Comparison of ENCODE assay signal across 1 cellular context in genomic region chr20:10864076-10864672, GRCh38.
TF ChIP-seq lines count a peak whose summit lies in the region.

No MANE protein-coding gene starts in this region.

TF ChIP-seq in GM23338, 12 proteins besides CTCF, POLR2A, EP300 and RAD21 (continued from another document):
- TF ChIP-seq REST (IDR thresholded peaks at IDR 0.05; ENCODE audit: unreplicated experiment): no peak
- TF ChIP-seq ETS1 (IDR thresholded peaks at IDR 0.05): no peak
- no peak for TF ChIP-seq ZNF114 (CRISPR knock-in tag; IDR thresholded peaks at IDR 0.05)
- TF ChIP-seq STAT1 (IDR thresholded peaks at IDR 0.05; ENCODE audit: unreplicated experiment): no peak
- no peak for TF ChIP-seq EZH2phosphoT487 (IDR thresholded peaks at IDR 0.05; ENCODE audit: unreplicated experiment)
